Comparison of ENCODE assay signal across 13 cellular contexts in genomic region chr13:80296638-80297037, GRCh38. TPM values are rescaled to one million over a fixed set of nuclear protein-coding genes. Genes with fewer than 3 reads are reported as not detected.
DNase-seq lines count a peak whose midpoint lies in the region; TF ChIP-seq lines count a peak whose summit lies in the region.
"Had no signal": no experiment of that assay in that cellular context is flagged by ENCODE, and none has a peak within 500 bp of the region (broad histone marks: within the 10 kb centered on the region; RNA-seq: fewer than 3 reads in every experiment).

No MANE protein-coding gene starts in this region.

- H3K27me3 ChIP-seq in H9 (ENCODE audit: insufficient read depth, low read length) = no peaks in the 10 kb centered on the region
- no peaks in the 10 kb centered on the region for H3K27me3 ChIP-seq in mesendoderm (ENCODE audit: insufficient read depth, low read length, poor library complexity)
- no peaks in the 10 kb centered on the region for H3K27me3 ChIP-seq in sigmoid colon
- H3K27me3 ChIP-seq: SJSA1 had no signal

- H3K36me3 Mint-ChIP-seq in H9 (ENCODE audit: insufficient read depth in 1 of 3, low read depth in 3 of 3) = no peaks in the 10 kb centered on the region; a peak in 1 of 7 replicates

- no peaks in the 10 kb centered on the region for H3K9me3 Mint-ChIP-seq in H9
- H3K9me3 Mint-ChIP-seq: HFFc6 had no signal

- H3K4me1 Mint-ChIP-seq in H9 = peaks cover 19 to 21% of the 10 kb centered on the region in 2 experiments

- no peak overlapping the region for H3K23ac ChIP-seq in H9 (ENCODE audit: insufficient read length, low read depth, low read length)
- H3K23ac ChIP-seq in mesendoderm (ENCODE audit: low read length) = no peak overlapping the region

- no peaks in the 10 kb centered on the region for H3K79me2 ChIP-seq in H9 (ENCODE audit: insufficient read depth, low read length)
- H3K79me2 ChIP-seq in mesendoderm (ENCODE audit: control insufficient read depth, insufficient read depth, low read length) = no peaks in the 10 kb centered on the region

- no peak overlapping the region for H2BK20ac ChIP-seq in H9 (ENCODE audit: low read depth, low read length, poor library complexity, severe bottlenecking)

- H3K14ac ChIP-seq in H9 (ENCODE audit: insufficient read depth, low read length) = no peak overlapping the region

- no peak for TF ChIP-seq POLR2A in sigmoid colon (IDR thresholded peaks at IDR 0.05)

- no peak for TF ChIP-seq CTCF in H9 (conservative IDR thresholded peaks at IDR 0.05)
- no peak for TF ChIP-seq CTCF in sigmoid colon (IDR thresholded peaks at IDR 0.05)

- H2BK15ac ChIP-seq in H9 (ENCODE audit: low read depth, low read length) = no peak overlapping the region
- no peak overlapping the region for H2BK15ac ChIP-seq in mesendoderm (replicated peaks; ENCODE audit: low read depth)

- in situ Hi-C loops in KBM-7 (cut with MboI; ENCODE audit: low pct_unique_long_range_greater_than_20kb, low sequenced_read_pairs) = no loop called here

- no peak for TF ChIP-seq EP300 in sigmoid colon (IDR thresholded peaks at IDR 0.05)

- H2AFZ ChIP-seq in H9 (ENCODE audit: low read length) = no peak overlapping the region

- H3K9ac ChIP-seq in H9 (ENCODE audit: extremely low read depth, insufficient read length, low read length) = no peak overlapping the region
- no peak overlapping the region for H3K9ac ChIP-seq in mesendoderm (ENCODE audit: low read length)

- H2BK12ac ChIP-seq in H9 (ENCODE audit: insufficient read length, low read depth, low read length) = no peak overlapping the region

- H3K9me3 ChIP-seq in H9 (ENCODE audit: control insufficient read depth, low read depth, low read length) (no peaks in the 10 kb centered on the region), sigmoid colon (no peaks in the 10 kb centered on the region)
- H3K9me3 ChIP-seq: SJSA1 had no signal

- intact Hi-C loops in sigmoid colon (cut with DNase I) = no loop called here

- peak overlapping the region in 1 of 2 experiments; percentile 29; a peak in 2 of 5 replicates for H3K4me3 Mint-ChIP-seq in H9
- H3K4me3 Mint-ChIP-seq: HFFc6 had no signal

- H4K20me1 ChIP-seq in H9 (ENCODE audit: control insufficient read depth, insufficient read depth, insufficient read length) = no peaks in the 10 kb centered on the region

- H3K79me1 ChIP-seq in H9 (ENCODE audit: insufficient read depth, low read depth, low read length, poor library complexity, severe bottlenecking) (no peaks in the 10 kb centered on the region), mesendoderm (ENCODE audit: low read length) (no peaks in the 10 kb centered on the region)

- no peak overlapping the region for H3K4ac ChIP-seq in H9 (ENCODE audit: low read depth, low read length)
- no peak overlapping the region for H3K4ac ChIP-seq in mesendoderm (ENCODE audit: low read depth, low read length)

- H2BK120ac ChIP-seq in H9 (ENCODE audit: low read depth, low read length, poor library complexity, severe bottlenecking) (no peak overlapping the region), mesendoderm (ENCODE audit: low read depth, low read length) (no peak overlapping the region)

- no peaks in the 10 kb centered on the region for H3K27me3 Mint-ChIP-seq in H9 (ENCODE audit: low read depth)

- no peak overlapping the region for H3T11ph ChIP-seq in H9 (ENCODE audit: low read length)

- H3K36me3 ChIP-seq in mesendoderm (ENCODE audit: control insufficient read depth, insufficient read depth, low read length) = no peaks in the 10 kb centered on the region
- H3K36me3 ChIP-seq in sigmoid colon = no peaks in the 10 kb centered on the region
- H3K36me3 ChIP-seq: SJSA1 had no signal

- H3K56ac ChIP-seq in H9 (ENCODE audit: insufficient read length, low read depth, low read length) (no peak overlapping the region), mesendoderm (ENCODE audit: low read length) (no peak overlapping the region)

- peaks cover 4% of the 10 kb centered on the region; the same call in 1 of the 2 replicates for H3K4me1 ChIP-seq in H9 (ENCODE audit: insufficient read depth, low read length)
- H3K4me1 ChIP-seq in mesendoderm (ENCODE audit: control insufficient read depth, low read depth, low read length) = no peaks in the 10 kb centered on the region
- no peaks in the 10 kb centered on the region for H3K4me1 ChIP-seq in sigmoid colon
- H3K4me1 ChIP-seq: SJSA1 had no signal

- no peak overlapping the region for H4K5ac ChIP-seq in H9 (ENCODE audit: insufficient read length, low read depth, low read length)
- no peak overlapping the region for H4K5ac ChIP-seq in mesendoderm (ENCODE audit: low read length)

- DNase-seq in H9 (peak; percentile 37), KBM-7 (peak; percentile 15), UCSD-AML1 (lab: John Stamatoyannopoulos, UW; ENCODE audit: unreplicated experiment) (peak; percentile 13), mesendoderm (no peak), islet precursor cell (no peak), sigmoid colon (no peak)
- no peak for DNase-seq in stimulated activated naive CD4-positive, alpha-beta T cell treated with Interleukin-2 at 50 U/mL for 16 hours (lab: John Stamatoyannopoulos, UW)
- DNase-seq: C1 segment of cervical spinal cord, HFFc6, NCI-H1417 treated with DMSO at 0.1 percent for 48 hours, NCI-H187 treated with DMSO at 0.1 percent for 48 hours, NCI-H226 had no signal

- peak overlapping the region; percentile 13 for H3K27ac ChIP-seq in H9 (ENCODE audit: insufficient read length, low read depth, low read length)
- no peak overlapping the region for H3K27ac ChIP-seq in mesendoderm (ENCODE audit: low read depth, low read length)
- H3K27ac ChIP-seq in sigmoid colon = no peak overlapping the region
- H3K27ac ChIP-seq: SJSA1 had no signal

- H2BK5ac ChIP-seq in H9 (ENCODE audit: insufficient read length, low read length) (no peak overlapping the region), mesendoderm (ENCODE audit: low read length) (no peak overlapping the region)

- H4K8ac ChIP-seq in H9 (replicated peaks; ENCODE audit: insufficient read length, low read depth, low read length) (no peak overlapping the region), mesendoderm (ENCODE audit: low read depth, low read length) (no peak overlapping the region)

- H3K4me2 ChIP-seq in H9 (ENCODE audit: insufficient read depth, insufficient read length, low read length) = peak overlapping the region; percentile 3
- H3K4me2 ChIP-seq in mesendoderm (ENCODE audit: low read length) = no peak overlapping the region

- H3K23me2 ChIP-seq in H9 (ENCODE audit: insufficient read length, low read depth, low read length, poor library complexity, severe bottlenecking) = no peaks in the 10 kb centered on the region

- H2AK5ac ChIP-seq in H9 (ENCODE audit: insufficient read length, low read length) (no peak overlapping the region), mesendoderm (ENCODE audit: low read length) (no peak overlapping the region)

- peak overlapping the region; percentile 75 to 94 (median 83); a peak in 5 of 7 replicates for H3K27ac Mint-ChIP-seq in H9
- H3K27ac Mint-ChIP-seq: HFFc6 had no signal

- H3K4me3 ChIP-seq in mesendoderm (ENCODE audit: low read length) (no peak overlapping the region), sigmoid colon (no peak overlapping the region)
- H3K4me3 ChIP-seq: SJSA1 had no signal

- no peak overlapping the region for H4K91ac ChIP-seq in H9 (ENCODE audit: insufficient read length, low read depth, low read length)

- H3K18ac ChIP-seq in H9 (ENCODE audit: insufficient read length, low read depth, low read length) (no peak overlapping the region), mesendoderm (ENCODE audit: low read length) (peak overlapping the region; percentile 75)

- WGBS in H9 (ENCODE audit: extremely low coverage, insufficient read length, low lambda C conversion rate) = no CpG with 5 or more reads among the region's 7 CpGs
- no CpG with 5 or more reads among the region's 7 CpGs for WGBS in mesendoderm (ENCODE audit: extremely low coverage, insufficient coverage, low lambda C conversion rate)
- 85 to 90% methylated on average over 7 of the region's 7 CpGs for WGBS in sigmoid colon, 2 donors

RNA-seq across cellular contexts. Expression of gene SPRY2, which starts 44.3 kb away (rescaled TPM):
- total RNA-seq in H9 (2021) (55.4 and 56.4 TPM in 2 replicates), sigmoid colon (10 to 100 TPM; 32.3 to 74.2 (median 47.6) TPM)
- 36.8 TPM for polyA plus RNA-seq in mesendoderm (2013, experiment 1 of 2)
- 35.8 TPM for polyA plus RNA-seq in mesendoderm (2013, experiment 2 of 2)
- polyA plus RNA-seq in sigmoid colon = 10 to 100 TPM; 27.7 to 48.0 (median 33.1) TPM

Comparison
In these comparisons a context has a peak if more than half of its experiments do, and no peak if none do; other contexts are left out.
1. DNase-seq: peak in H9 (single experiment), KBM-7 (single experiment) and UCSD-AML1 (single experiment); none in mesendoderm (single experiment), islet precursor cell (single experiment), sigmoid colon (single experiment) and stimulated activated naive CD4-positive, alpha-beta T cell treated with Interleukin-2 at 50 U/mL for 16 hours (single experiment).